In the genomic region with DNA sequence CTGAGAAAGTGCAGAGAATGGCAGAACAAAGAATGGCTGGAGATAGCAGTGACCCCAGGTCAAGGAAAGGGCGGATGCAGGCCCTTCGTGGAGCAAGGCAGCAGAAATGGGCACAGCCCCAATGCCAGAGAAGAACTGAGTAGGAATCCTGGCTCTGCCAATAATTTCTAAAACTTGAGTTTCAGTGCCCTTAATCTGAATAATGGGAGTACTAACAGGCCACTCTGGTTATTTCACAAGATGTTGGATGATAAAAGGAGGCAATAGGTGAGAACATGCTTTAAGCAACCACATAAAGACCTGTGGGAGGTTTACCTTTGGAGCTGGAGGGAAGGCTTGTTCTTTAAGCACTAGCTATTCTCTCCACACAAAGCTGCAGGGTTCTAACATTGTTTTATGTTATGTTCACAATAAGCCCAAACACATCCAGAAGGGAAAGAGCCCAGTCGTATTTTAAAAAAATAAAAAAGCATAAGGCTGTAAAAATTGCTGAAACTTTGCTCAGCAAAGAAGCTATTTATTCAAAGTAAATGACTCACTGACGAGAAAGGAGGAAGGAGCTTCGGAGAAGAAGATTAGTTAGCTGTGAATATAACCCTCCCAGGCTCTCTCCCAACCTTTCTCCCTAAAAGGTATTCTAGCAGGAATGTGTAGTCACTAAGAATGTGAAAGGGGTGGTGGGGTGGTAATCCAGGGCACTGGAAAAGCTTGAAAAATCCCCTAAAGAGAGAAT, we compare ENCODE assay signal across 9 cellular contexts.
A peak's percentile ranks its signal among the peaks of the same experiment; 100 is the strongest.
DNase-seq lines count a peak whose midpoint lies in the region; ATAC-seq and TF ChIP-seq lines count a peak whose summit lies in the region.
"Had no signal": no experiment of that assay in that cellular context is flagged by ENCODE, and none has a peak within 500 bp of the region (broad histone marks: within the 10 kb centered on the region; RNA-seq: fewer than 3 reads in every experiment).

No MANE protein-coding gene starts in this region.

- peaks cover 45% of the 10 kb centered on the region for H3K4me1 Mint-ChIP-seq in chondrocyte (ENCODE audit: low read depth)

- no peak overlapping the region for H3K4me3 ChIP-seq in testis

- DNase-seq in HT1080 (ENCODE audit: low read depth) (peak; percentile 70), chondrocyte (ENCODE audit: low spot score) (no peak), kidney tubule cell (ENCODE audit: low spot score) (peak; percentile 67), testis (peak; percentile 69), NCI-H2107 treated with DMSO at 0.1 percent for 48 hours (lab: John Stamatoyannopoulos, UW; ENCODE audit: unreplicated experiment) (no peak), GDM1 (lab: John Stamatoyannopoulos, UW) (no peak), medulla oblongata (ENCODE audit: extremely low spot score) (no peak)
- DNase-seq: activated gamma-delta T cell treated with Interleukin-2 at 50 U/mL for 16 hours had no signal

- H3K9me3 ChIP-seq in testis, result no peaks in the 10 kb centered on the region

- WGBS in testis, 2 donors, result 28% methylated on average over 5 of the region's 5 CpGs

- peak overlapping the region; percentile 26 to 46 for H3K27ac ChIP-seq in testis

- no peaks in the 10 kb centered on the region for H3K36me3 ChIP-seq in testis (ENCODE audit: low read depth, missing control alignments)

- no peaks in the 10 kb centered on the region for H3K27me3 ChIP-seq in testis

- peak overlapping the region; percentile 43 for H3K4me3 Mint-ChIP-seq in chondrocyte (ENCODE audit: unreplicated experiment)

- TF ChIP-seq POLR2A in testis (IDR thresholded peaks at IDR 0.05), result no peak

- H3K36me3 Mint-ChIP-seq in chondrocyte (ENCODE audit: low read depth), result no peaks in the 10 kb centered on the region

- no peak for ATAC-seq in HG02642 (IDR thresholded peaks at IDR 0.05; ENCODE audit: poor library complexity, unreplicated experiment)

- intact Hi-C loops in testis (cut with DNase I; ENCODE audit: low total_unique reads), result no loop called here

- no peaks in the 10 kb centered on the region for H3K27me3 Mint-ChIP-seq in chondrocyte (ENCODE audit: low read depth)

- H3K27ac Mint-ChIP-seq in chondrocyte (ENCODE audit: unreplicated experiment), result peak overlapping the region; percentile 94

- H3K9me3 Mint-ChIP-seq in chondrocyte (ENCODE audit: low read depth), result no peaks in the 10 kb centered on the region

- no peak for TF ChIP-seq CTCF in chondrocyte (IDR thresholded peaks at IDR 0.05)
- no peak for TF ChIP-seq CTCF in testis (IDR thresholded peaks at IDR 0.05)

- peaks cover 20% of the 10 kb centered on the region for H3K4me1 ChIP-seq in testis

Comparison
In these comparisons a context has a peak if more than half of its experiments do, and no peak if none do; other contexts are left out.
1. DNase-seq: peak in HT1080 (single experiment), kidney tubule cell (single experiment) and testis (single experiment); none in chondrocyte (single experiment), NCI-H2107 treated with DMSO at 0.1 percent for 48 hours (single experiment), GDM1 (single experiment) and medulla oblongata (single experiment).